ENCODE assay signal across 8 cellular contexts in the genomic region with DNA sequence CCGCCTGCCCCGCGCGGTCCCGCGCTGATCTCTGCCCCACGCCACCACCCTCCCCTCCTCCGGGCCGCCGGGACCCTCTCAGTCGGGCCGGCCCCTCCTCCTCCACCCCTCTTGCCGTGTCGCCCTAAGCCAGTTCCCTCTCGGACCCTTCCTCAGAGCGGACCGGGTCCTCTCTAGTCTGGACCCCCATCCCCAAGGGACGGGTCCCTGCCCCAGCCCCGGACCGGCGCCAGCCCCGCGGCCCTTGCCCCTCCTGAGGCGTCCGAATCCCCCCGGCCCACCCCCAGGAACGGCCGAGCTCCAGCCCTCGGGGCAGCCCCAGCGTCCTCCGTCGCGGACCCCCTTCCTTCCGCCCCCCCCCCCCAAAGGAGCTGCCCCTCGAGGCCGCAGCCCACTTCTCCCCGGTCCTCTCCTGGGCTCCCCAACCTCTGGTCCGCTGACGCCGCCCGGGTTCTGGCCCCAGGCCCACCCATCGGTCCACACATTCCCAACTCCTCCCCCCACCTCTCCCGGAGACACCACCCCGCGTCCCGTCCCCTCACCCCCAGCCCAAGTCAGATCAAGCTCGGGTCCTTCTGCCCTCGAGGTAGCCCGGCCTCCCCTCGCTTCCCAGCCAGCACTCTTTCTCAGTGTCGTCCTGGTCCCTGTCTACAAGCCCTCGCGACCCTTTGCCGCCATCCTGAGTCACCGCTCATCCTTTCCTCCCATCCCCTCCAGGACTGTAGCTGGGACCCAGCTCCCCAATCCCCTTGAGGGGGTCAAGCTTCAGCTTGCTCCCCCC. TPM values are rescaled to one million over a fixed set of nuclear protein-coding genes. Genes with fewer than 3 reads are reported as not detected.
DNase-seq lines count a peak whose midpoint lies in the region; ATAC-seq and TF ChIP-seq lines count a peak whose summit lies in the region.

No MANE protein-coding gene starts in this region.

- H3K36me3 ChIP-seq in gastroesophageal sphincter = no peaks in the 10 kb centered on the region
- no peaks in the 10 kb centered on the region for H3K36me3 ChIP-seq in trophoblast cell (ENCODE audit: control insufficient read depth in 1 of 2, insufficient read depth in 2 of 2, low read length in 2 of 2)

- H3K27ac ChIP-seq in gastroesophageal sphincter = peak overlapping the region in 1 of 4 donors; percentile 64
- H3K27ac ChIP-seq in trophoblast cell (ENCODE audit: low read depth, low read length) = no peak overlapping the region

- no peaks in the 10 kb centered on the region for H3K79me2 ChIP-seq in trophoblast cell (ENCODE audit: control insufficient read depth, insufficient read depth, low read length, poor library complexity)

- no peak overlapping the region for H2AK5ac ChIP-seq in trophoblast cell (ENCODE audit: low read length)

- H3K27ac Mint-ChIP-seq in activated CD4-positive, alpha-beta memory T cell treated with anti-CD3 and anti-CD28 coated beads, Interleukin-2, amount 10 ng/mL, durations not matched to agents 7 days and 5 days = peak overlapping the region; percentile 55

- no peaks in the 10 kb centered on the region for H3K9me3 Mint-ChIP-seq in activated CD4-positive, alpha-beta memory T cell treated with anti-CD3 and anti-CD28 coated beads, Interleukin-2, amount 10 ng/mL, durations not matched to agents 7 days and 5 days

- no peak overlapping the region for H4K12ac ChIP-seq in trophoblast cell (ENCODE audit: low read depth, low read length)

- WGBS in gastroesophageal sphincter (ENCODE audit: low coverage in 1 of 2), 2 donors = 0% methylated on average over 3 to 7 of the region's 55 CpGs
- no CpG with 5 or more reads among the region's 55 CpGs for WGBS in trophoblast cell (ENCODE audit: extremely low coverage, insufficient coverage, insufficient read length)

- H3K79me1 ChIP-seq in trophoblast cell (ENCODE audit: low read length) = no peaks in the 10 kb centered on the region

- peaks cover 37% of the 10 kb centered on the region for H3K27me3 Mint-ChIP-seq in activated CD4-positive, alpha-beta memory T cell treated with anti-CD3 and anti-CD28 coated beads, Interleukin-2, amount 10 ng/mL, durations not matched to agents 7 days and 5 days

- H2AFZ ChIP-seq in trophoblast cell (ENCODE audit: insufficient read depth, low read length, poor library complexity) = peak overlapping the region; percentile 97

- CTCF ChIA-PET in activated CD4-positive, alpha-beta memory T cell treated with anti-CD3 and anti-CD28 coated beads, Interleukin-2, amount 10 ng/mL, durations not matched to agents 7 days and 5 days (lab: Charles Lee) = interaction anchor here (0.6 to 3.1 kb wide), 7 partner anchors 14 to 1059 kb away, joined by 3 to 13 read pairs (median 3); no protein-coding TSS in a partner anchor

- H2BK120ac ChIP-seq in trophoblast cell (ENCODE audit: insufficient read depth, low read length, poor library complexity) = no peak overlapping the region

- ATAC-seq in Right ventricle myocardium inferior = no peak
- no peak for ATAC-seq in gastroesophageal sphincter
- ATAC-seq in GM21381 (IDR thresholded peaks at IDR 0.05; ENCODE audit: unreplicated experiment) = no peak

- H2BK5ac ChIP-seq in trophoblast cell (ENCODE audit: low read depth, low read length, poor library complexity) = no peak overlapping the region

- H4K91ac ChIP-seq in trophoblast cell (ENCODE audit: low read depth, low read length) = no peak overlapping the region

- H3K14ac ChIP-seq in trophoblast cell (ENCODE audit: low read length) = no peak overlapping the region

- H3K4me2 ChIP-seq in trophoblast cell (ENCODE audit: low read length) = peak overlapping the region; percentile 83

- H3K27me3 ChIP-seq in gastroesophageal sphincter = peaks cover 85% of the 10 kb centered on the region
- peaks cover 11% of the 10 kb centered on the region for H3K27me3 ChIP-seq in trophoblast cell (ENCODE audit: insufficient read depth, low read length)

- POLR2A ChIA-PET in activated CD4-positive, alpha-beta memory T cell treated with anti-CD3 and anti-CD28 coated beads, Interleukin-2, amount 10 ng/mL, durations not matched to agents 7 days and 5 days (lab: Charles Lee) = interaction anchor here (0.8 to 3.6 kb wide), 9 partner anchors 9 to 220 kb away, joined by 3 to 20 read pairs (median 7); partner anchors contain the start of genes DDX24, IFI27L1 and IFI27L2

- intact Hi-C loops in Right ventricle myocardium inferior (cut with DNase I) = no loop called here
- intact Hi-C loops in cardiac septum (cut with DNase I) = loop anchor here (5.0 kb wide), 2 partner anchors 38 to 138 kb away; no protein-coding TSS in a partner anchor

- no peak overlapping the region for H3K4ac ChIP-seq in trophoblast cell (ENCODE audit: low read depth, low read length)

- no peak overlapping the region for H3K9ac ChIP-seq in trophoblast cell (ENCODE audit: low read length)

- H3K4me1 ChIP-seq in gastroesophageal sphincter = peaks cover 2 to 28% (median 13%) of the 10 kb centered on the region in 3 donors
- peaks cover 5 to 10% of the 10 kb centered on the region in 2 experiments for H3K4me1 ChIP-seq in trophoblast cell (ENCODE audit: control insufficient read depth in 1 of 2, insufficient read depth in 2 of 2, low read length in 2 of 2)

- H3K4me3 Mint-ChIP-seq in activated CD4-positive, alpha-beta memory T cell treated with anti-CD3 and anti-CD28 coated beads, Interleukin-2, amount 10 ng/mL, durations not matched to agents 7 days and 5 days = peak overlapping the region; percentile 74

- DNase-seq in Right ventricle myocardium inferior (ENCODE audit: missing footprints) (peak; percentile 66), cardiac septum (ENCODE audit: low spot score) (no peak), trophoblast cell (no peak), occipital lobe (lab: John Stamatoyannopoulos, UW) (no peak), RKO (ENCODE audit: low spot score) (no peak)
- peak; percentile 28 for DNase-seq in activated CD4-positive, alpha-beta memory T cell treated with anti-CD3 and anti-CD28 coated beads, Interleukin-2, amount 10 ng/mL, durations not matched to agents 7 days and 5 days

- H3K36me3 Mint-ChIP-seq in activated CD4-positive, alpha-beta memory T cell treated with anti-CD3 and anti-CD28 coated beads, Interleukin-2, amount 10 ng/mL, durations not matched to agents 7 days and 5 days (ENCODE audit: low read depth) = peaks cover 2% of the 10 kb centered on the region

- no peak for TF ChIP-seq EP300 in gastroesophageal sphincter (IDR thresholded peaks at IDR 0.05)

- peaks cover 27% of the 10 kb centered on the region for H3K4me1 Mint-ChIP-seq in activated CD4-positive, alpha-beta memory T cell treated with anti-CD3 and anti-CD28 coated beads, Interleukin-2, amount 10 ng/mL, durations not matched to agents 7 days and 5 days

- no peaks in the 10 kb centered on the region for H3K9me3 ChIP-seq in gastroesophageal sphincter
- H3K9me3 ChIP-seq in trophoblast cell (ENCODE audit: insufficient read depth, low read depth, low read length) = no peaks in the 10 kb centered on the region

- H2BK12ac ChIP-seq in trophoblast cell (ENCODE audit: low read length) = no peak overlapping the region

- H4K8ac ChIP-seq in trophoblast cell (ENCODE audit: low read depth, low read length) = no peak overlapping the region

- peak overlapping the region; percentile 32 to 66 for H3K4me3 ChIP-seq in gastroesophageal sphincter
- H3K4me3 ChIP-seq in trophoblast cell (ENCODE audit: low read depth, low read length) = peak overlapping the region; percentile 67

- H3K23ac ChIP-seq in trophoblast cell (ENCODE audit: low read length) = no peak overlapping the region

- TF ChIP-seq CTCF in gastroesophageal sphincter (IDR thresholded peaks at IDR 0.05) = no peak

- TF ChIP-seq POLR2A in gastroesophageal sphincter (IDR thresholded peaks at IDR 0.05) = no peak

- H3K18ac ChIP-seq in trophoblast cell (ENCODE audit: low read length) = no peak overlapping the region

RNA-seq across cellular contexts. Expression of gene PPP4R4, which starts 0.7 kb away (rescaled TPM):
- total RNA-seq in Right ventricle myocardium inferior (0.16 TPM), cardiac septum (0.30 TPM), gastroesophageal sphincter (1 to 10 TPM in 2 of 4 donors, under 1 TPM in 2; 0.12 to 6.5 (median 1.4) TPM), occipital lobe (0.31 TPM)
- total RNA-seq in activated CD4-positive, alpha-beta memory T cell treated with anti-CD3 and anti-CD28 coated beads, Interleukin-2, amount 10 ng/mL, durations not matched to agents 7 days and 5 days = 1 to 10 TPM; 3.3 to 4.9 TPM
- polyA plus RNA-seq in trophoblast cell (2013) = 0.15 and 0.18 TPM in 2 replicates

RNA-seq across cellular contexts. Expression of gene IFI27L2, which starts 45.4 kb away (rescaled TPM):
- total RNA-seq in Right ventricle myocardium inferior (52.4 TPM), cardiac septum (93.0 TPM), gastroesophageal sphincter (10 to 100 TPM; 25.7 to 67.2 (median 52.2) TPM), occipital lobe (8.9 TPM)
- 100 to 1,000 TPM; 100 to 102 TPM for total RNA-seq in activated CD4-positive, alpha-beta memory T cell treated with anti-CD3 and anti-CD28 coated beads, Interleukin-2, amount 10 ng/mL, durations not matched to agents 7 days and 5 days
- 8.1 and 9.4 TPM in 2 replicates for polyA plus RNA-seq in trophoblast cell (2013)

Comparison
In these comparisons a context has a peak if more than half of its experiments do, and no peak if none do; other contexts are left out.
1. DNase-seq: peak in Right ventricle myocardium inferior (single experiment) and activated CD4-positive, alpha-beta memory T cell treated with anti-CD3 and anti-CD28 coated beads, Interleukin-2, amount 10 ng/mL, durations not matched to agents 7 days and 5 days (single experiment); none in cardiac septum (single experiment), trophoblast cell (0 of 2), occipital lobe (single experiment) and RKO (single experiment).